ENCODE assay signal across 24 cellular contexts in genomic region chr1:107678993-107679392, GRCh38.
"Had no signal": no experiment of that assay in that cellular context is flagged by ENCODE, and none has a peak within 500 bp of the region (broad histone marks: within the 10 kb centered on the region; RNA-seq: fewer than 3 reads in every experiment).

No MANE protein-coding gene starts in this region.

- H3K4me1 ChIP-seq: left lung, right lobe of liver, uterus had no signal

- H3K4me3 ChIP-seq: esophagus muscularis mucosa, left lung, lung, ovary, right lobe of liver, thoracic aorta, uterus had no signal

- ATAC-seq: activated naive CD4-positive, alpha-beta T cell treated with anti-CD3 and anti-CD28 coated beads, Interleukin-2, amount 50 U/mL, for 72 hours; activated T-cell treated with anti-CD3 and anti-CD28 coated beads, Interleukin-2, amount 50 U/mL, for 72 hours; left lung; right lobe of liver had no signal

- H3K4me1 Mint-ChIP-seq: central memory CD8-positive, alpha-beta T cell had no signal

- H3K27me3 ChIP-seq: esophagus muscularis mucosa, left lung, ovary, right lobe of liver, uterus had no signal

- H3K27ac Mint-ChIP-seq: activated naive CD4-positive, alpha-beta T cell treated with anti-CD3 and anti-CD28 coated beads, Interleukin-2, amount 50 U/mL, for 72 hours; activated T-cell treated with anti-CD3 and anti-CD28 coated beads, Interleukin-2, amount 50 U/mL, for 72 hours; dendritic cell treated with granulocyte-macrophage colony-stimulating factor and Interleukin-4, amounts not matched to agents 40 ng/mL and 50 ng/mL, for 4 days; nephron progenitor cell; progenitor cell of endocrine pancreas; stimulated activated naive CD8-positive, alpha-beta T cell treated with anti-CD3 and anti-CD28 coated beads, Interleukin-15, Interleukin-2, amounts not matched to agents 100 ng/mL and 50 ng/mL, for 24 hours had no signal

- H3K9me3 Mint-ChIP-seq: activated T-cell treated with anti-CD3 and anti-CD28 coated beads, Interleukin-2, amount 50 U/mL, for 72 hours; central memory CD8-positive, alpha-beta T cell had no signal

- DNase-seq: activated CD4-positive, alpha-beta T cell treated with anti-CD3 and anti-CD28 coated beads for 4 hours; activated CD4-positive, alpha-beta T cell treated with anti-CD3 and anti-CD28 coated beads, Interleukin-2, amount 50 U/mL, for 4 hours; activated naive CD4-positive, alpha-beta T cell; activated T-cell treated with anti-CD3 and anti-CD28 coated beads for 4 hours; activated T-cell treated with anti-CD3 and anti-CD28 coated beads, Interleukin-2, amount 50 U/mL, for 72 hours; endodermal cell; foreskin melanocyte; left lung; mesendoderm; nephron progenitor cell; ovary; right lobe of liver; stimulated activated CD4-positive, alpha-beta T cell treated with anti-CD3 and anti-CD28 coated beads, Interleukin-4, amount 100 ng/mL, for 1 hour; trophoblast cell; uterus had no signal

- H3K4me3 Mint-ChIP-seq: activated T-cell treated with anti-CD3 and anti-CD28 coated beads, Interleukin-2, amount 50 U/mL, for 72 hours; central memory CD8-positive, alpha-beta T cell; dendritic cell treated with granulocyte-macrophage colony-stimulating factor and Interleukin-4, amounts not matched to agents 40 ng/mL and 50 ng/mL, for 4 days; endodermal cell; nephron progenitor cell; stimulated activated naive CD8-positive, alpha-beta T cell treated with anti-CD3 and anti-CD28 coated beads, Interleukin-15, Interleukin-2, amounts not matched to agents 100 ng/mL and 50 ng/mL, for 24 hours had no signal

- FAIRE-seq: bronchial epithelial cell had no signal

- H3K27ac ChIP-seq: esophagus muscularis mucosa, left lung, ovary, right lobe of liver, thoracic aorta, uterus had no signal

- H3K27me3 Mint-ChIP-seq: central memory CD8-positive, alpha-beta T cell; dendritic cell treated with granulocyte-macrophage colony-stimulating factor and Interleukin-4, amounts not matched to agents 40 ng/mL and 50 ng/mL, for 4 days; progenitor cell of endocrine pancreas; stimulated activated naive CD8-positive, alpha-beta T cell treated with anti-CD3 and anti-CD28 coated beads, Interleukin-15, Interleukin-2, amounts not matched to agents 100 ng/mL and 50 ng/mL, for 24 hours had no signal

- H3K9me3 ChIP-seq: esophagus muscularis mucosa, left lung, ovary, right lobe of liver, thoracic aorta, uterus had no signal
